Comparison of ENCODE assay signal across 1 cellular context in genomic region chr1:16129316-16129715, GRCh38.
TF ChIP-seq lines count a peak whose summit lies in the region.

No MANE protein-coding gene starts in this region.

TF ChIP-seq in K562, 482 proteins besides CTCF, POLR2A, EP300 and RAD21:
- TF ChIP-seq ZNF354B (CRISPR knock-in tag; IDR thresholded peaks at IDR 0.05): no peak
- no peak for TF ChIP-seq ZBTB1 (CRISPR knock-in tag; IDR thresholded peaks at IDR 0.05; ENCODE audit: borderline replicate concordance, low read depth)
- no peak for TF ChIP-seq DPF2 (IDR thresholded peaks at IDR 0.05)
- TF ChIP-seq MIER1 (IDR thresholded peaks at IDR 0.05; ENCODE audit: low read depth): no peak
- TF ChIP-seq PTBP1 (IDR thresholded peaks at IDR 0.05; ENCODE audit: low read depth, low read length): no peak
- TF ChIP-seq RERE (CRISPR knock-in tag; IDR thresholded peaks at IDR 0.05; ENCODE audit: borderline replicate concordance): no peak
- no peak for TF ChIP-seq PML (IDR thresholded peaks at IDR 0.05; ENCODE audit: low read length)
- TF ChIP-seq USF2 (CRISPR knock-in tag; IDR thresholded peaks at IDR 0.05): no peak
- no peak for TF ChIP-seq ZBTB40 (IDR thresholded peaks at IDR 0.05)
- no peak for TF ChIP-seq ZBTB40 (CRISPR knock-in tag; IDR thresholded peaks at IDR 0.05)
- TF ChIP-seq ZNF274 (IDR thresholded peaks at IDR 0.05; ENCODE audit: borderline replicate concordance, low read depth, low read length): no peak
- TF ChIP-seq PREB (CRISPR knock-in tag; IDR thresholded peaks at IDR 0.05): no peak
- TF ChIP-seq ZNF561 (CRISPR knock-in tag; conservative IDR thresholded peaks at IDR 0.05): no peak
- TF ChIP-seq MEF2D (tag; conservative IDR thresholded peaks at IDR 0.05; ENCODE audit: low read depth): no peak
- no peak for TF ChIP-seq ILF3 (IDR thresholded peaks at IDR 0.05; ENCODE audit: borderline replicate concordance)
- no peak for TF ChIP-seq GTF2F1 (IDR thresholded peaks at IDR 0.05; ENCODE audit: low read depth, low read length)
- no peak for TF ChIP-seq NFATC3 (IDR thresholded peaks at IDR 0.05)
- no peak for TF ChIP-seq POU5F1 (IDR thresholded peaks at IDR 0.05; ENCODE audit: borderline replicate concordance, low read depth, low read length, partially characterized antibody)
- TF ChIP-seq ELF2 (CRISPR knock-in tag; IDR thresholded peaks at IDR 0.05): no peak
- no peak for TF ChIP-seq ESRRA (IDR thresholded peaks at IDR 0.05; ENCODE audit: borderline replicate concordance, low read depth)
- TF ChIP-seq FOXJ2 (tag; IDR thresholded peaks at IDR 0.05): no peak
